ENCODE assay signal across 28 cellular contexts in genomic region chr14:35435177-35435576, GRCh38. TPM values are rescaled to one million over a fixed set of nuclear protein-coding genes. Genes with fewer than 3 reads are reported as not detected.
DNase-seq lines count a peak whose midpoint lies in the region; ATAC-seq, FAIRE-seq and TF ChIP-seq lines count a peak whose summit lies in the region.
"Had no signal": no experiment of that assay in that cellular context is flagged by ENCODE, and none has a peak within 500 bp of the region (broad histone marks: within the 10 kb centered on the region; RNA-seq: fewer than 3 reads in every experiment).

No MANE protein-coding gene starts in this region.

- H3K9me3 Mint-ChIP-seq in activated naive CD4-positive, alpha-beta T cell treated with anti-CD3 and anti-CD28 coated beads, Interleukin-2, amount 50 U/mL, for 72 hours, result no peaks in the 10 kb centered on the region
- no peaks in the 10 kb centered on the region for H3K9me3 Mint-ChIP-seq in stimulated activated naive B cell treated with anti-CD40 and anti-IgM and Interleukin-4, amounts not matched to agents 10 μg/mL and 1 μg/mL and 100 μg/mL, for 72 hours
- H3K9me3 Mint-ChIP-seq: activated naive CD8-positive, alpha-beta T cell treated with anti-CD3 and anti-CD28 coated beads for 36 hours; activated T-helper 2 cell treated with anti-CD3 and anti-CD28 coated beads, Interferon-gamma antibody, Interleukin-2, Interleukin-4, amounts not matched to agents 10 μg/mL and 5 μg/mL and 100 μg/mL, durations not matched to agents 14 hours and 24 hours and 36 hours; nephron had no signal

- H3K27me3 ChIP-seq in bronchial epithelial cell (ENCODE audit: control insufficient read depth, insufficient read depth, low read length) (no peaks in the 10 kb centered on the region), heart right ventricle (no peaks in the 10 kb centered on the region)
- H3K27me3 ChIP-seq: BLaER1, pancreas, right atrium auricular region had no signal

- no peak overlapping the region for H3K4me3 ChIP-seq in bronchial epithelial cell (ENCODE audit: low read depth, low read length)
- no peak overlapping the region for H3K4me3 ChIP-seq in heart right ventricle
- H3K4me3 ChIP-seq: BLaER1, pancreas, right atrium auricular region had no signal

- intact Hi-C loops in Right ventricle myocardium superior (cut with DNase I), result no loop called here
- intact Hi-C loops in heart right ventricle (cut with DNase I), result no loop called here

- ATAC-seq in activated naive CD4-positive, alpha-beta T cell treated with anti-CD3 and anti-CD28 coated beads, Interleukin-2, amount 50 U/mL, for 72 hours, result peak; percentile 58 to 63
- no peak for ATAC-seq in stimulated activated naive B cell treated with anti-CD40 and anti-IgM and Interleukin-4, amounts not matched to agents 10 μg/mL and 1 μg/mL and 100 μg/mL, for 72 hours (replicated peaks)
- ATAC-seq in Right ventricle myocardium superior (ENCODE audit: poor library complexity) (no peak), heart right ventricle (no peak), HG03571 (IDR thresholded peaks at IDR 0.05; ENCODE audit: unreplicated experiment) (no peak)
- ATAC-seq: pancreas, SK-N-SH treated with all-trans-retinoic acid at 6 μM for 48 hours had no signal

- no peak overlapping the region for H3K27ac ChIP-seq in heart right ventricle
- H3K27ac ChIP-seq: BLaER1, pancreas, right atrium auricular region, VCaP had no signal

- H3K27ac Mint-ChIP-seq in activated naive CD4-positive, alpha-beta T cell treated with anti-CD3 and anti-CD28 coated beads, Interleukin-2, amount 50 U/mL, for 72 hours, result peak overlapping the region in 1 of 2 donors; percentile 26
- peak overlapping the region; percentile 27 for H3K27ac Mint-ChIP-seq in stimulated activated naive B cell treated with anti-CD40 and anti-IgM and Interleukin-4, amounts not matched to agents 10 μg/mL and 1 μg/mL and 100 μg/mL, for 72 hours
- H3K27ac Mint-ChIP-seq: activated naive CD8-positive, alpha-beta T cell treated with anti-CD3 and anti-CD28 coated beads for 36 hours; activated T-helper 2 cell treated with anti-CD3 and anti-CD28 coated beads, Interferon-gamma antibody, Interleukin-2, Interleukin-4, amounts not matched to agents 10 μg/mL and 5 μg/mL and 100 μg/mL, durations not matched to agents 14 hours and 24 hours and 36 hours; nephron had no signal

- no peak for FAIRE-seq in bronchial epithelial cell (lab: Jason Lieb, UNC)
- FAIRE-seq: GM19239, pancreas, urothelium cell line had no signal

- no peaks in the 10 kb centered on the region for H3K36me3 Mint-ChIP-seq in activated naive CD4-positive, alpha-beta T cell treated with anti-CD3 and anti-CD28 coated beads, Interleukin-2, amount 50 U/mL, for 72 hours
- H3K36me3 Mint-ChIP-seq in stimulated activated naive B cell treated with anti-CD40 and anti-IgM and Interleukin-4, amounts not matched to agents 10 μg/mL and 1 μg/mL and 100 μg/mL, for 72 hours, result no peaks in the 10 kb centered on the region
- H3K36me3 Mint-ChIP-seq: activated naive CD8-positive, alpha-beta T cell treated with anti-CD3 and anti-CD28 coated beads for 36 hours had no signal

- no peaks in the 10 kb centered on the region for H3K27me3 Mint-ChIP-seq in stimulated activated naive B cell treated with anti-CD40 and anti-IgM and Interleukin-4, amounts not matched to agents 10 μg/mL and 1 μg/mL and 100 μg/mL, for 72 hours
- H3K27me3 Mint-ChIP-seq: activated naive CD8-positive, alpha-beta T cell treated with anti-CD3 and anti-CD28 coated beads for 36 hours had no signal

- H3K4me1 Mint-ChIP-seq in stimulated activated naive B cell treated with anti-CD40 and anti-IgM and Interleukin-4, amounts not matched to agents 10 μg/mL and 1 μg/mL and 100 μg/mL, for 72 hours, result peaks cover 9 to 10% of the 10 kb centered on the region in 2 donors
- H3K4me1 Mint-ChIP-seq: nephron had no signal

- H3K36me3 ChIP-seq in bronchial epithelial cell (ENCODE audit: control insufficient read depth, insufficient read depth, low read length), result no peaks in the 10 kb centered on the region
- H3K36me3 ChIP-seq in heart right ventricle, result no peaks in the 10 kb centered on the region
- H3K36me3 ChIP-seq: BLaER1, pancreas, right atrium auricular region had no signal

- H3K4me1 ChIP-seq in heart right ventricle, result no peaks in the 10 kb centered on the region
- H3K4me1 ChIP-seq: Caco-2, pancreas, right atrium auricular region had no signal

- DNase-seq in activated naive CD4-positive, alpha-beta T cell treated with anti-CD3 and anti-CD28 coated beads, Interleukin-2, amount 50 U/mL, for 72 hours (ENCODE audit: low spot score in 2 of 2), result no peak
- DNase-seq in activated naive CD4-positive, alpha-beta T cell (lab: John Stamatoyannopoulos, UW), result no peak
- DNase-seq in LHCN-M2 (ENCODE audit: low read depth) (peak; percentile 29), bronchial epithelial cell (ENCODE audit: low read depth) (peak; percentile 63), Right ventricle myocardium superior (no peak), heart right ventricle (no peak)
- no peak for DNase-seq in stimulated activated naive B cell treated with anti-CD40 and anti-IgM and Interleukin-4, amounts not matched to agents 10 μg/mL and 1 μg/mL and 100 μg/mL, for 72 hours
- DNase-seq: activated CD4-positive, alpha-beta T cell treated with anti-CD3 and anti-CD28 coated beads, Interleukin-2, amount 50 U/mL, for 1 hour; activated naive CD8-positive, alpha-beta T cell treated with anti-CD3 and anti-CD28 coated beads for 36 hours; Caco-2; foreskin melanocyte; hippocampal formation; KBM-7; MV-4-11; NCI-H1694 treated with DMSO at 0.1 percent for 48 hours; NCI-H526 treated with DMSO at 0.1 percent for 48 hours; pancreas; stimulated activated CD4-positive, alpha-beta T cell treated with anti-CD3 and anti-CD28 coated beads, Interleukin-4, amount 100 ng/mL, for 24 hours; stimulated activated naive CD4-positive, alpha-beta T cell had no signal

- H3K9me3 ChIP-seq in heart right ventricle, result peaks cover 0 to 8% (median 0%) of the 10 kb centered on the region in 11 donors
- H3K9me3 ChIP-seq: BLaER1, Caco-2, pancreas, right atrium auricular region had no signal

- H3K4me3 Mint-ChIP-seq in stimulated activated naive B cell treated with anti-CD40 and anti-IgM and Interleukin-4, amounts not matched to agents 10 μg/mL and 1 μg/mL and 100 μg/mL, for 72 hours, result no peak overlapping the region
- H3K4me3 Mint-ChIP-seq: activated naive CD8-positive, alpha-beta T cell treated with anti-CD3 and anti-CD28 coated beads for 36 hours; nephron had no signal

- no peak for TF ChIP-seq CTCF in bronchial epithelial cell (IDR thresholded peaks at IDR 0.05; ENCODE audit: insufficient read depth, low read length, severe bottlenecking)
- no peak for TF ChIP-seq CTCF in heart right ventricle (IDR thresholded peaks at IDR 0.05)

RNA-seq across cellular contexts. Expression of gene NFKBIA, which starts 30.6 kb away (rescaled TPM):
- 100 to 1,000 TPM; 150 to 303 TPM for total RNA-seq in activated naive CD4-positive, alpha-beta T cell treated with anti-CD3 and anti-CD28 coated beads, Interleukin-2, amount 50 U/mL, for 72 hours
- 74.7 and 104 TPM in 2 replicates for total RNA-seq in LHCN-M2 (2014; rRNA removed)
- polyA plus RNA-seq in LHCN-M2 (2012), result 37.3 TPM
- total RNA-seq in bronchial epithelial cell, result 60.6 and 73.7 TPM in 2 replicates
- total RNA-seq in Right ventricle myocardium superior, result 73.3 TPM
- total RNA-seq in heart right ventricle, result 10 to 100 TPM; 41.0 to 98.5 (median 58.7) TPM
- polyA plus RNA-seq in heart right ventricle, result 10 to 100 TPM; 73.7 to 88.4 TPM

Comparison
In these comparisons a context has a peak if more than half of its experiments do, and no peak if none do; other contexts are left out.
1. ATAC-seq: peak in activated naive CD4-positive, alpha-beta T cell treated with anti-CD3 and anti-CD28 coated beads, Interleukin-2, amount 50 U/mL, for 72 hours (2 of 2); none in stimulated activated naive B cell treated with anti-CD40 and anti-IgM and Interleukin-4, amounts not matched to agents 10 μg/mL and 1 μg/mL and 100 μg/mL, for 72 hours (0 of 2), Right ventricle myocardium superior (single experiment), heart right ventricle (0 of 8) and HG03571 (single experiment).
2. DNase-seq: peak in LHCN-M2 (single experiment) and bronchial epithelial cell (single experiment); none in activated naive CD4-positive, alpha-beta T cell treated with anti-CD3 and anti-CD28 coated beads, Interleukin-2, amount 50 U/mL, for 72 hours (0 of 2), activated naive CD4-positive, alpha-beta T cell (0 of 4), stimulated activated naive B cell treated with anti-CD40 and anti-IgM and Interleukin-4, amounts not matched to agents 10 μg/mL and 1 μg/mL and 100 μg/mL, for 72 hours (single experiment), Right ventricle myocardium superior (single experiment) and heart right ventricle (0 of 2).